Comparison of ENCODE assay signal across 1 cellular context in genomic region chrX:70133303-70134115, GRCh38.
TF ChIP-seq lines count a peak whose summit lies in the region.

TSS of gene IGBP1 (plus strand) at chrX:70133447. CDS start at chrX:70133948, 501 bp downstream.

TF ChIP-seq in H1, 55 proteins besides CTCF, POLR2A, EP300 and RAD21 (continued from another document):
- TF ChIP-seq USF2 (IDR thresholded peaks at IDR 0.05; ENCODE audit: low read length) (no peak), RNF2 (IDR thresholded peaks at IDR 0.05; ENCODE audit: borderline replicate concordance, low read depth, low read length, missing control alignments, poor library complexity, severe bottlenecking) (no peak), PHF8 (conservative IDR thresholded peaks at IDR 0.05; ENCODE audit: low read depth, low read length) (peak; percentile 43; the same call in 1 of the 2 replicates), KDM5A (IDR thresholded peaks at IDR 0.05; ENCODE audit: low read length) (peak; percentile 80), JUN (IDR thresholded peaks at IDR 0.05; ENCODE audit: low read depth, low read length) (no peak), POLR2AphosphoS5 (IDR thresholded peaks at IDR 0.05; ENCODE audit: low read depth, low read length) (peak; percentile 44; the same call in 1 of the 2 replicates), TBP (IDR thresholded peaks at IDR 0.05; ENCODE audit: low read depth, low read length) (peak; percentile 29), ASH2L (IDR thresholded peaks at IDR 0.05; ENCODE audit: low read length) (no peak), ATF3 (IDR thresholded peaks at IDR 0.05; ENCODE audit: insufficient read depth, low read depth, low read length) (no peak), KDM4A (IDR thresholded peaks at IDR 0.05; ENCODE audit: low read depth, low read length, severe bottlenecking) (peak; percentile 38), RFX5 (IDR thresholded peaks at IDR 0.05; ENCODE audit: borderline replicate concordance, low read depth, low read length) (no peak), CREB1 (IDR thresholded peaks at IDR 0.05) (peak; percentile 35; the same call in 1 of the 2 replicates), E2F6 (IDR thresholded peaks at IDR 0.05) (peak; percentile 45; the same call in 1 of the 2 replicates), TAF1 (IDR thresholded peaks at IDR 0.05; ENCODE audit: low read depth, low read length) (peak; percentile 65), CHD1 (IDR thresholded peaks at IDR 0.05; ENCODE audit: low read depth, low read length) (no peak), SAP30 (IDR thresholded peaks at IDR 0.05; ENCODE audit: insufficient read depth, insufficient replicate concordance, low read length) (peak; percentile 73), RBBP5 (IDR thresholded peaks at IDR 0.05; ENCODE audit: borderline replicate concordance, low read depth, low read length) (no peak), YY1 (IDR thresholded peaks at IDR 0.05; ENCODE audit: low read depth, low read length) (peak; percentile 97), KDM1A (IDR thresholded peaks at IDR 0.05; ENCODE audit: borderline replicate concordance, low read length) (no peak), JUND (IDR thresholded peaks at IDR 0.05; ENCODE audit: low read length) (no peak), RXRA (IDR thresholded peaks at IDR 0.05; ENCODE audit: insufficient read depth, low read depth, low read length) (no peak), SIN3A (conservative IDR thresholded peaks at IDR 0.05 in 1 of 2, IDR thresholded peaks at IDR 0.05 in 1 of 2; ENCODE audit: low read depth in 1 of 2, low read length in 2 of 2) (peak; percentile 8 to 61; a peak in 1 of 4 replicates)
